In the genomic region with DNA sequence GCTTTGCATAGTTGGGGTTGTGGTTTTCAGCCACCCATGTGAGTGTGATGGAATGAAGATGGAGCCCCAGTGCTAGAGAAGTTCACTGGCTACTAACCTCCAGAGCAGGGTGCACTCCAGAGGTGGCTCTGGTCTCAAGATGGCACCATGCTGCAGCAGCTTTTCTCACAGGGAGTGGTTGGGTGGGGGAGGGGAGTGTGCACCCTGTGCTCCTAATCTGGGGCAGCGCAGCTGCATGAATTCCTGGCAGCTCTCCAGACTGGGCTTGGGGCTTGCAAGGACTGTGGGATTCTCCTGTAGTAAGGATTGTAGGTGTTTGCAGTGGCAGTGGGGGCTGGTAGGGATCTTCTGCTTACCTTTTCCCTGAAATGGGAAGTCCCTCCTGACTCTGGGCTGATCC, we compare ENCODE assay signal across 15 cellular contexts.
"Had no signal": no experiment of that assay in that cellular context is flagged by ENCODE, and none has a peak within 500 bp of the region (broad histone marks: within the 10 kb centered on the region; RNA-seq: fewer than 3 reads in every experiment).

No MANE protein-coding gene starts in this region.

- H3K4me3 Mint-ChIP-seq: activated CD4-positive, alpha-beta memory T cell treated with anti-CD3 and anti-CD28 coated beads for 36 hours; activated T-cell treated with anti-CD3 and anti-CD28 coated beads, Interleukin-2, amount 50 U/mL, for 72 hours; nephron progenitor cell had no signal

- H3K36me3 ChIP-seq: colonic mucosa, gastrocnemius medialis, right lobe of liver, transverse colon had no signal

- H3K4me3 ChIP-seq: colonic mucosa, gastrocnemius medialis, left ventricle myocardium inferior, psoas muscle, right lobe of liver, transverse colon had no signal

- H3K27ac Mint-ChIP-seq: activated CD4-positive, alpha-beta memory T cell treated with anti-CD3 and anti-CD28 coated beads for 36 hours; activated T-cell treated with anti-CD3 and anti-CD28 coated beads, Interleukin-2, amount 50 U/mL, for 72 hours had no signal

- H3K27me3 Mint-ChIP-seq: activated CD4-positive, alpha-beta memory T cell treated with anti-CD3 and anti-CD28 coated beads for 36 hours had no signal

- DNase-seq: activated CD4-positive, alpha-beta memory T cell treated with anti-CD3 and anti-CD28 coated beads for 36 hours; activated T-cell treated with anti-CD3 and anti-CD28 coated beads, Interleukin-2, amount 50 U/mL, for 72 hours; colonic mucosa; effector CD8-positive, alpha-beta T cell; gastrocnemius medialis; left ventricle myocardium inferior; mesenchymal stem cell; nephron progenitor cell; psoas muscle; right lobe of liver; stimulated activated naive CD4-positive, alpha-beta T cell; substantia nigra; transverse colon had no signal

- H3K9me3 ChIP-seq: colonic mucosa had no signal

- H3K27me3 ChIP-seq: colonic mucosa, gastrocnemius medialis, right lobe of liver, transverse colon had no signal

- FAIRE-seq: astrocyte, keratinocyte had no signal

- H3K4me1 ChIP-seq: colonic mucosa, right lobe of liver, transverse colon had no signal

- ATAC-seq: activated T-cell treated with anti-CD3 and anti-CD28 coated beads, Interleukin-2, amount 50 U/mL, for 72 hours; gastrocnemius medialis; right lobe of liver had no signal

- H3K27ac ChIP-seq: colonic mucosa, gastrocnemius medialis, left ventricle myocardium inferior, psoas muscle, right lobe of liver, transverse colon had no signal

- H3K4me1 Mint-ChIP-seq: nephron progenitor cell had no signal
